In genomic region chr7:133140994-133141595, GRCh38 we compare ENCODE assay signal across 28 cellular contexts.
"Had no signal": no experiment of that assay in that cellular context is flagged by ENCODE, and none has a peak within 500 bp of the region (broad histone marks: within the 10 kb centered on the region; RNA-seq: fewer than 3 reads in every experiment).

No MANE protein-coding gene starts in this region.

- DNase-seq: activated B cell treated with CpG ODN at 0.5 μM for 24 hours; activated CD4-positive, alpha-beta memory T cell treated with anti-CD3 and anti-CD28 coated beads for 36 hours; activated CD4-positive, alpha-beta T cell treated with anti-CD3 and anti-CD28 coated beads for 4 hours; activated CD4-positive, alpha-beta T cell treated with anti-CD3 and anti-CD28 coated beads, Interleukin-2, amount 10 ng/mL, durations not matched to agents 24 days and 14 days; activated CD4-positive, alpha-beta T cell treated with anti-CD3 and anti-CD28 coated beads, Interleukin-2, amount 50 U/mL, for 1 hour; activated CD4-positive, alpha-beta T cell treated with anti-CD3 and anti-CD28 coated beads, Interleukin-2, amount 50 U/mL, for 4 hours; activated CD4-positive, CD25-positive, alpha-beta regulatory T cell treated with anti-CD3 and anti-CD28 coated beads, Interleukin-2, amount 50 U/mL, for 72 hours; activated CD8-positive, alpha-beta memory T cell treated with anti-CD3 and anti-CD28 coated beads, Interleukin-2, amount 50 U/mL, for 4 hours; activated CD8-positive, alpha-beta T cell treated with anti-CD3 and anti-CD28 coated beads for 36 hours; activated effector memory CD4-positive, alpha-beta T cell treated with anti-CD3 and anti-CD28 coated beads, Interleukin-2, amount 50 U/mL, for 16 hours; activated gamma-delta T cell treated with Interleukin-2 at 50 U/mL for 16 hours; activated naive CD4-positive, alpha-beta T cell; activated naive CD4-positive, alpha-beta T cell treated with anti-CD3 and anti-CD28 coated beads for 36 hours; activated naive CD4-positive, alpha-beta T cell treated with anti-CD3 and anti-CD28 coated beads, Interleukin-2, amount 50 U/mL, for 16 hours; activated naive CD8-positive, alpha-beta T cell treated with anti-CD3 and anti-CD28 coated beads for 36 hours; activated T-cell treated with anti-CD3 and anti-CD28 coated beads for 4 hours; activated T-cell treated with anti-CD3 and anti-CD28 coated beads, Interleukin-2, amount 50 U/mL, for 1 hour; activated T-cell treated with anti-CD3 and anti-CD28 coated beads, Interleukin-2, amount 50 U/mL, for 4 hours; activated T-cell treated with anti-CD3 and anti-CD28 coated beads, Interleukin-2, amount 50 U/mL, for 72 hours; adrenal gland; amniotic stem cell; aorta; body of pancreas; brain microvascular endothelial cell; central memory CD4-positive, alpha-beta T cell; T-helper 17 cell had no signal

- H3K4me1 ChIP-seq: adrenal gland, body of pancreas, breast epithelium had no signal

- H3K27ac ChIP-seq: adrenal gland, body of pancreas, brain microvascular endothelial cell, breast epithelium, VCaP had no signal

- H3K4me3 ChIP-seq: adrenal gland, body of pancreas, breast epithelium had no signal

- H3K27me3 ChIP-seq: adrenal gland, body of pancreas, brain microvascular endothelial cell had no signal

- H3K36me3 ChIP-seq: adrenal gland, brain microvascular endothelial cell, breast epithelium had no signal

- H3K9me3 ChIP-seq: adrenal gland, body of pancreas, breast epithelium had no signal
